1 cellular context compared by ENCODE assay signal in the genomic region with DNA sequence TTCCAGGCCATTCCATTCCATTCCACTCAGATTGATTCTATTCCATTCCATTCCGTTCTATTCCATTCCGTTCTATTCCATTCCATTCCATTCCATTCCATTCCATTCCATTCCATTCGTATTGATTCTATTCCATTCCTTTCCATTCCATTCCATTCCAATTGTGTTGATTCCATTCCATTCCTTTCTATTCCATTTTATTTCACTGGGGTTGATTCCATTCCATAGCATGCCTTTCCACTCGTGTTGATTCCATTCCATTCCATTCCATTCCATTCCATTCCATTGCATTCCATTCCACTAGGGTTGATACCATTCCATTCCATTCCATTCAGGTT.
TF ChIP-seq lines count a peak whose summit lies in the region.

No MANE protein-coding gene starts in this region.

TF ChIP-seq in GM23338, 12 proteins besides CTCF, POLR2A, EP300 and RAD21 (continued from another document):
- TF ChIP-seq, protein P1, sequence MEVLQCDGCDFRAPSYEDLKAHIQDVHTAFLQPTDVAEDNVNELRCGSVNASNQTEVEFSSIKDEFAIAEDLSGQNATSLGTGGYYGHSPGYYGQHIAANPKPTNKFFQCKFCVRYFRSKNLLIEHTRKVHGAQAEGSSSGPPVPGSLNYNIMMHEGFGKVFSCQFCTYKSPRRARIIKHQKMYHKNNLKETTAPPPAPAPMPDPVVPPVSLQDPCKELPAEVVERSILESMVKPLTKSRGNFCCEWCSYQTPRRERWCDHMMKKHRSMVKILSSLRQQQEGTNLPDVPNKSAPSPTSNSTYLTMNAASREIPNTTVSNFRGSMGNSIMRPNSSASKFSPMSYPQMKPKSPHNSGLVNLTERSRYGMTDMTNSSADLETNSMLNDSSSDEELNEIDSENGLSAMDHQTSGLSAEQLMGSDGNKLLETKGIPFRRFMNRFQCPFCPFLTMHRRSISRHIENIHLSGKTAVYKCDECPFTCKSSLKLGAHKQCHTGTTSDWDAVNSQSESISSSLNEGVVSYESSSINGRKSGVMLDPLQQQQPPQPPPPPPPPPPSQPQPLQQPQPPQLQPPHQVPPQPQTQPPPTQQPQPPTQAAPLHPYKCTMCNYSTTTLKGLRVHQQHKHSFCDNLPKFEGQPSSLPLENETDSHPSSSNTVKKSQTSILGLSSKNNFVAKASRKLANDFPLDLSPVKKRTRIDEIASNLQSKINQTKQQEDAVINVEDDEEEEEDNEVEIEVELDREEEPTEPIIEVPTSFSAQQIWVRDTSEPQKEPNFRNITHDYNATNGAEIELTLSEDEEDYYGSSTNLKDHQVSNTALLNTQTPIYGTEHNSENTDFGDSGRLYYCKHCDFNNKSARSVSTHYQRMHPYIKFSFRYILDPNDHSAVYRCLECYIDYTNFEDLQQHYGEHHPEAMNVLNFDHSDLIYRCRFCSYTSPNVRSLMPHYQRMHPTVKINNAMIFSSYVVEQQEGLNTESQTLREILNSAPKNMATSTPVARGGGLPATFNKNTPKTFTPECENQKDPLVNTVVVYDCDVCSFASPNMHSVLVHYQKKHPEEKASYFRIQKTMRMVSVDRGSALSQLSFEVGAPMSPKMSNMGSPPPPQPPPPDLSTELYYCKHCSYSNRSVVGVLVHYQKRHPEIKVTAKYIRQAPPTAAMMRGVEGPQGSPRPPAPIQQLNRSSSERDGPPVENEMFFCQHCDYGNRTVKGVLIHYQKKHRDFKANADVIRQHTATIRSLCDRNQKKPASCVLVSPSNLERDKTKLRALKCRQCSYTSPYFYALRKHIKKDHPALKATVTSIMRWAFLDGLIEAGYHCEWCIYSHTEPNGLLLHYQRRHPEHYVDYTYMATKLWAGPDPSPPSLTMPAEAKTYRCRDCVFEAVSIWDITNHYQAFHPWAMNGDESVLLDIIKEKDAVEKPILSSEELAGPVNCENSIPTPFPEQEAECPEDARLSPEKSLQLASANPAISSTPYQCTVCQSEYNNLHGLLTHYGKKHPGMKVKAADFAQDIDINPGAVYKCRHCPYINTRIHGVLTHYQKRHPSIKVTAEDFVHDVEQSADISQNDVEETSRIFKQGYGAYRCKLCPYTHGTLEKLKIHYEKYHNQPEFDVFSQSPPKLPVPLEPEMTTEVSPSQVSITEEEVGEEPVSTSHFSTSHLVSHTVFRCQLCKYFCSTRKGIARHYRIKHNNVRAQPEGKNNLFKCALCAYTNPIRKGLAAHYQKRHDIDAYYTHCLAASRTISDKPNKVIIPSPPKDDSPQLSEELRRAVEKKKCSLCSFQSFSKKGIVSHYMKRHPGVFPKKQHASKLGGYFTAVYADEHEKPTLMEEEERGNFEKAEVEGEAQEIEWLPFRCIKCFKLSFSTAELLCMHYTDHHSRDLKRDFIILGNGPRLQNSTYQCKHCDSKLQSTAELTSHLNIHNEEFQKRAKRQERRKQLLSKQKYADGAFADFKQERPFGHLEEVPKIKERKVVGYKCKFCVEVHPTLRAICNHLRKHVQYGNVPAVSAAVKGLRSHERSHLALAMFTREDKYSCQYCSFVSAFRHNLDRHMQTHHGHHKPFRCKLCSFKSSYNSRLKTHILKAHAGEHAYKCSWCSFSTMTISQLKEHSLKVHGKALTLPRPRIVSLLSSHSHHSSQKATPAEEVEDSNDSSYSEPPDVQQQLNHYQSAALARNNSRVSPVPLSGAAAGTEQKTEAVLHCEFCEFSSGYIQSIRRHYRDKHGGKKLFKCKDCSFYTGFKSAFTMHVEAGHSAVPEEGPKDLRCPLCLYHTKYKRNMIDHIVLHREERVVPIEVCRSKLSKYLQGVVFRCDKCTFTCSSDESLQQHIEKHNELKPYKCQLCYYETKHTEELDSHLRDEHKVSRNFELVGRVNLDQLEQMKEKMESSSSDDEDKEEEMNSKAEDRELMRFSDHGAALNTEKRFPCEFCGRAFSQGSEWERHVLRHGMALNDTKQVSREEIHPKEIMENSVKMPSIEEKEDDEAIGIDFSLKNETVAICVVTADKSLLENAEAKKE (CRISPR knock-in tag; IDR thresholded peaks at IDR 0.05): no peak
- TF ChIP-seq STAT1 (IDR thresholded peaks at IDR 0.05; ENCODE audit: unreplicated experiment) (no peak), EZH2 (IDR thresholded peaks at IDR 0.05; ENCODE audit: low read depth, unreplicated experiment) (no peak), POLR2AphosphoS5 (IDR thresholded peaks at IDR 0.05; ENCODE audit: low read depth) (no peak), JUNB (IDR thresholded peaks at IDR 0.05; ENCODE audit: unreplicated experiment) (no peak), ZNF114 (CRISPR knock-in tag; IDR thresholded peaks at IDR 0.05) (no peak), EZH2phosphoT487 (IDR thresholded peaks at IDR 0.05; ENCODE audit: unreplicated experiment) (no peak)
- TF ChIP-seq, protein P2, sequence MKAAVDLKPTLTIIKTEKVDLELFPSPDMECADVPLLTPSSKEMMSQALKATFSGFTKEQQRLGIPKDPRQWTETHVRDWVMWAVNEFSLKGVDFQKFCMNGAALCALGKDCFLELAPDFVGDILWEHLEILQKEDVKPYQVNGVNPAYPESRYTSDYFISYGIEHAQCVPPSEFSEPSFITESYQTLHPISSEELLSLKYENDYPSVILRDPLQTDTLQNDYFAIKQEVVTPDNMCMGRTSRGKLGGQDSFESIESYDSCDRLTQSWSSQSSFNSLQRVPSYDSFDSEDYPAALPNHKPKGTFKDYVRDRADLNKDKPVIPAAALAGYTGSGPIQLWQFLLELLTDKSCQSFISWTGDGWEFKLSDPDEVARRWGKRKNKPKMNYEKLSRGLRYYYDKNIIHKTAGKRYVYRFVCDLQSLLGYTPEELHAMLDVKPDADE (IDR thresholded peaks at IDR 0.05): no peak
- TF ChIP-seq, protein P3, sequence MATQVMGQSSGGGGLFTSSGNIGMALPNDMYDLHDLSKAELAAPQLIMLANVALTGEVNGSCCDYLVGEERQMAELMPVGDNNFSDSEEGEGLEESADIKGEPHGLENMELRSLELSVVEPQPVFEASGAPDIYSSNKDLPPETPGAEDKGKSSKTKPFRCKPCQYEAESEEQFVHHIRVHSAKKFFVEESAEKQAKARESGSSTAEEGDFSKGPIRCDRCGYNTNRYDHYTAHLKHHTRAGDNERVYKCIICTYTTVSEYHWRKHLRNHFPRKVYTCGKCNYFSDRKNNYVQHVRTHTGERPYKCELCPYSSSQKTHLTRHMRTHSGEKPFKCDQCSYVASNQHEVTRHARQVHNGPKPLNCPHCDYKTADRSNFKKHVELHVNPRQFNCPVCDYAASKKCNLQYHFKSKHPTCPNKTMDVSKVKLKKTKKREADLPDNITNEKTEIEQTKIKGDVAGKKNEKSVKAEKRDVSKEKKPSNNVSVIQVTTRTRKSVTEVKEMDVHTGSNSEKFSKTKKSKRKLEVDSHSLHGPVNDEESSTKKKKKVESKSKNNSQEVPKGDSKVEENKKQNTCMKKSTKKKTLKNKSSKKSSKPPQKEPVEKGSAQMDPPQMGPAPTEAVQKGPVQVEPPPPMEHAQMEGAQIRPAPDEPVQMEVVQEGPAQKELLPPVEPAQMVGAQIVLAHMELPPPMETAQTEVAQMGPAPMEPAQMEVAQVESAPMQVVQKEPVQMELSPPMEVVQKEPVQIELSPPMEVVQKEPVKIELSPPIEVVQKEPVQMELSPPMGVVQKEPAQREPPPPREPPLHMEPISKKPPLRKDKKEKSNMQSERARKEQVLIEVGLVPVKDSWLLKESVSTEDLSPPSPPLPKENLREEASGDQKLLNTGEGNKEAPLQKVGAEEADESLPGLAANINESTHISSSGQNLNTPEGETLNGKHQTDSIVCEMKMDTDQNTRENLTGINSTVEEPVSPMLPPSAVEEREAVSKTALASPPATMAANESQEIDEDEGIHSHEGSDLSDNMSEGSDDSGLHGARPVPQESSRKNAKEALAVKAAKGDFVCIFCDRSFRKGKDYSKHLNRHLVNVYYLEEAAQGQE (IDR thresholded peaks at IDR 0.05; ENCODE audit: unreplicated experiment): no peak
